ENCODE assay signal across 9 cellular contexts in genomic region chr4:188463909-188464308, GRCh38.
"Had no signal": no experiment of that assay in that cellular context is flagged by ENCODE, and none has a peak within 500 bp of the region (broad histone marks: within the 10 kb centered on the region; RNA-seq: fewer than 3 reads in every experiment).

No MANE protein-coding gene starts in this region.

- H3K4me3 ChIP-seq: GM23338 had no signal

- DNase-seq: H9, HCEC 1CT, IMR-90, KBM-7 had no signal

- ATAC-seq: GM23338 had no signal

- H3K9ac ChIP-seq: KMS-11 had no signal

- H3K4me2 ChIP-seq: GM23338, KMS-11 had no signal

- FAIRE-seq: H1, H54 had no signal

- H3K27ac ChIP-seq: HL-60, KMS-11 had no signal

- H2AFZ ChIP-seq: GM23338 had no signal
